ENCODE assay signal across 2 cellular contexts in the genomic region with DNA sequence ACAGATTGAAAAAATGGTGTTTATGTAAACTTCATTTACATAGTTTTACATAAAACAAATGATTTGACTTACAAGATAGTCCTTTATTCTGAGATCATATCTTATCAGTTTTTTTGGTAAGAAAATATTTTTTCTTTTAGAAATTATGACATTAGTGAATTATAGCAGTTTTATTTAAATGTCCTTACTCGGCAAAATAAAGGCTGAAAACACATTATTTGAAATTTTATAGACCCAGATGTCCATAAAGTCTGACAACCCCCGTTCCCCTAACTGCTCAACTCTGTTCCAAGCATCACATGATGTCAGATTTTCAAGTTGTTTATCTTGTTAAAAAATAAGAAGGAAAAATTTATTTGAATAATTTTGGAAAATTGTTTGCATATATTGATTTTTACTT.
TF ChIP-seq lines count a peak whose summit lies in the region.

No MANE protein-coding gene starts in this region.

TF ChIP-seq in SK-N-SH, 30 proteins besides CTCF, POLR2A, EP300 and RAD21:
- TF ChIP-seq, protein P1, sequence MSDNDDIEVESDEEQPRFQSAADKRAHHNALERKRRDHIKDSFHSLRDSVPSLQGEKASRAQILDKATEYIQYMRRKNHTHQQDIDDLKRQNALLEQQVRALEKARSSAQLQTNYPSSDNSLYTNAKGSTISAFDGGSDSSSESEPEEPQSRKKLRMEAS (IDR thresholded peaks at IDR 0.05; ENCODE audit: low read depth) = no peak
- TF ChIP-seq NRF1 (IDR thresholded peaks at IDR 0.05; ENCODE audit: low read depth, low read length) (no peak), EZH2phosphoT487 (IDR thresholded peaks at IDR 0.05; ENCODE audit: borderline replicate concordance, low read depth) (no peak), NFIC (IDR thresholded peaks at IDR 0.05; ENCODE audit: borderline replicate concordance) (no peak), RFX5 (IDR thresholded peaks at IDR 0.05; ENCODE audit: low read length) (no peak), CHD2 (IDR thresholded peaks at IDR 0.05; ENCODE audit: low read length, partially characterized antibody) (no peak), GABPA (IDR thresholded peaks at IDR 0.05; ENCODE audit: low read depth) (no peak), FOSL2 (IDR thresholded peaks at IDR 0.05; ENCODE audit: borderline replicate concordance, low read depth) (no peak), GATA2 (CRISPR knock-in tag; IDR thresholded peaks at IDR 0.05) (no peak), FOXJ3 (CRISPR knock-in tag; IDR thresholded peaks at IDR 0.05) (no peak)
- TF ChIP-seq, protein P2, sequence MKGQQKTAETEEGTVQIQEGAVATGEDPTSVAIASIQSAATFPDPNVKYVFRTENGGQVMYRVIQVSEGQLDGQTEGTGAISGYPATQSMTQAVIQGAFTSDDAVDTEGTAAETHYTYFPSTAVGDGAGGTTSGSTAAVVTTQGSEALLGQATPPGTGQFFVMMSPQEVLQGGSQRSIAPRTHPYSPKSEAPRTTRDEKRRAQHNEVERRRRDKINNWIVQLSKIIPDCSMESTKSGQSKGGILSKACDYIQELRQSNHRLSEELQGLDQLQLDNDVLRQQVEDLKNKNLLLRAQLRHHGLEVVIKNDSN (IDR thresholded peaks at IDR 0.05; ENCODE audit: borderline replicate concordance, low read depth) = no peak
- TF ChIP-seq, protein P3, sequence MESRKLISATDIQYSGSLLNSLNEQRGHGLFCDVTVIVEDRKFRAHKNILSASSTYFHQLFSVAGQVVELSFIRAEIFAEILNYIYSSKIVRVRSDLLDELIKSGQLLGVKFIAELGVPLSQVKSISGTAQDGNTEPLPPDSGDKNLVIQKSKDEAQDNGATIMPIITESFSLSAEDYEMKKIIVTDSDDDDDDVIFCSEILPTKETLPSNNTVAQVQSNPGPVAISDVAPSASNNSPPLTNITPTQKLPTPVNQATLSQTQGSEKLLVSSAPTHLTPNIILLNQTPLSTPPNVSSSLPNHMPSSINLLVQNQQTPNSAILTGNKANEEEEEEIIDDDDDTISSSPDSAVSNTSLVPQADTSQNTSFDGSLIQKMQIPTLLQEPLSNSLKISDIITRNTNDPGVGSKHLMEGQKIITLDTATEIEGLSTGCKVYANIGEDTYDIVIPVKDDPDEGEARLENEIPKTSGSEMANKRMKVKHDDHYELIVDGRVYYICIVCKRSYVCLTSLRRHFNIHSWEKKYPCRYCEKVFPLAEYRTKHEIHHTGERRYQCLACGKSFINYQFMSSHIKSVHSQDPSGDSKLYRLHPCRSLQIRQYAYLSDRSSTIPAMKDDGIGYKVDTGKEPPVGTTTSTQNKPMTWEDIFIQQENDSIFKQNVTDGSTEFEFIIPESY (IDR thresholded peaks at IDR 0.05; ENCODE audit: borderline replicate concordance, low read depth) = no peak
TF ChIP-seq in SK-N-SH: peak in this region for 0.

TF ChIP-seq in IMR-90, 13 proteins besides CTCF, POLR2A, EP300 and RAD21 (continued from another document):
- TF ChIP-seq, protein P4, sequence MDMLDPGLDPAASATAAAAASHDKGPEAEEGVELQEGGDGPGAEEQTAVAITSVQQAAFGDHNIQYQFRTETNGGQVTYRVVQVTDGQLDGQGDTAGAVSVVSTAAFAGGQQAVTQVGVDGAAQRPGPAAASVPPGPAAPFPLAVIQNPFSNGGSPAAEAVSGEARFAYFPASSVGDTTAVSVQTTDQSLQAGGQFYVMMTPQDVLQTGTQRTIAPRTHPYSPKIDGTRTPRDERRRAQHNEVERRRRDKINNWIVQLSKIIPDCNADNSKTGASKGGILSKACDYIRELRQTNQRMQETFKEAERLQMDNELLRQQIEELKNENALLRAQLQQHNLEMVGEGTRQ (IDR thresholded peaks at IDR 0.05; ENCODE audit: low read depth, low read length) = no peak
- no peak for TF ChIP-seq CEBPB (IDR thresholded peaks at IDR 0.05; ENCODE audit: low read depth, low read length)
- TF ChIP-seq MAFK (IDR thresholded peaks at IDR 0.05; ENCODE audit: low read depth, low read length) = peak; percentile 85
